21 cellular contexts compared by ENCODE assay signal in genomic region chr2:191174539-191174938, GRCh38.
"Had no signal": no experiment of that assay in that cellular context is flagged by ENCODE, and none has a peak within 500 bp of the region (broad histone marks: within the 10 kb centered on the region; RNA-seq: fewer than 3 reads in every experiment).

No MANE protein-coding gene starts in this region.

- H3K9me3 Mint-ChIP-seq: activated CD4-positive, alpha-beta T cell treated with anti-CD3 and anti-CD28 coated beads, Interleukin-2, amount 10 ng/mL, durations not matched to agents 7 days and 5 days; activated naive CD8-positive, alpha-beta T cell treated with anti-CD3 and anti-CD28 coated beads for 36 hours; activated T-helper 17 cell treated with anti-CD3 and anti-CD28 coated beads, Interleukin-2, amount 50 U/mL, for 72 hours; endodermal cell; naive thymus-derived CD4-positive, alpha-beta T cell had no signal

- H3K36me3 ChIP-seq: colonic mucosa, heart left ventricle, neutrophil, pancreas, stomach, suprapubic skin, tibial nerve had no signal

- H3K27me3 Mint-ChIP-seq: activated CD4-positive, alpha-beta T cell treated with anti-CD3 and anti-CD28 coated beads, Interleukin-2, amount 10 ng/mL, durations not matched to agents 7 days and 5 days; activated naive CD8-positive, alpha-beta T cell treated with anti-CD3 and anti-CD28 coated beads for 36 hours; activated T-helper 17 cell treated with anti-CD3 and anti-CD28 coated beads, Interleukin-2, amount 50 U/mL, for 72 hours had no signal

- H3K27ac ChIP-seq: colonic mucosa, dorsolateral prefrontal cortex, heart left ventricle, neutrophil, pancreas, stomach, suprapubic skin had no signal

- DNase-seq: activated CD4-positive, alpha-beta T cell treated with anti-CD3 and anti-CD28 coated beads, Interleukin-2, amount 10 ng/mL, durations not matched to agents 7 days and 5 days; activated CD8-positive, alpha-beta T cell treated with anti-CD3 and anti-CD28 coated beads, Interleukin-2, amount 10 ng/mL, durations not matched to agents 7 days and 5 days; activated naive CD8-positive, alpha-beta T cell treated with anti-CD3 and anti-CD28 coated beads for 36 hours; activated T-cell treated with anti-CD3 and anti-CD28 coated beads, Interleukin-2, amount 50 U/mL, for 1 hour; amniotic stem cell; colonic mucosa; dorsolateral prefrontal cortex; endodermal cell; heart left ventricle; left colon; naive thymus-derived CD4-positive, alpha-beta T cell; pancreas; right cardiac atrium; stimulated activated CD4-positive, alpha-beta T cell treated with anti-CD3 and anti-CD28 coated beads, Interleukin-1b, Interleukin-23, amount 100 ng/mL, for 48 hours; stomach had no signal

- H3K9me3 ChIP-seq: colonic mucosa, heart left ventricle, neutrophil, pancreas, stomach, suprapubic skin, tibial nerve had no signal

- H3K27ac Mint-ChIP-seq: activated CD4-positive, alpha-beta T cell treated with anti-CD3 and anti-CD28 coated beads, Interleukin-2, amount 10 ng/mL, durations not matched to agents 7 days and 5 days; activated CD8-positive, alpha-beta T cell treated with anti-CD3 and anti-CD28 coated beads, Interleukin-2, amount 10 ng/mL, durations not matched to agents 7 days and 5 days; activated T-helper 17 cell treated with anti-CD3 and anti-CD28 coated beads, Interleukin-2, amount 50 U/mL, for 72 hours; endodermal cell had no signal

- H3K36me3 Mint-ChIP-seq: activated naive CD8-positive, alpha-beta T cell treated with anti-CD3 and anti-CD28 coated beads for 36 hours; naive thymus-derived CD4-positive, alpha-beta T cell had no signal

- H3K4me3 ChIP-seq: colonic mucosa, dorsolateral prefrontal cortex, heart left ventricle, pancreas, stomach, suprapubic skin, tibial nerve had no signal

- FAIRE-seq: bronchial epithelial cell, islet of Langerhans, pancreas had no signal

- ATAC-seq: activated CD8-positive, alpha-beta T cell treated with anti-CD3 and anti-CD28 coated beads, Interleukin-2, amount 10 ng/mL, durations not matched to agents 7 days and 5 days; activated T-helper 17 cell treated with anti-CD3 and anti-CD28 coated beads, Interleukin-2, amount 50 U/mL, for 72 hours; heart left ventricle; left colon; naive thymus-derived CD4-positive, alpha-beta T cell; pancreas; right cardiac atrium had no signal

- H3K27me3 ChIP-seq: colonic mucosa, heart left ventricle, neutrophil, pancreas, stomach, suprapubic skin, tibial nerve had no signal

- H3K4me3 Mint-ChIP-seq: activated CD4-positive, alpha-beta T cell treated with anti-CD3 and anti-CD28 coated beads, Interleukin-2, amount 10 ng/mL, durations not matched to agents 7 days and 5 days; activated CD8-positive, alpha-beta T cell treated with anti-CD3 and anti-CD28 coated beads, Interleukin-2, amount 10 ng/mL, durations not matched to agents 7 days and 5 days; activated naive CD8-positive, alpha-beta T cell treated with anti-CD3 and anti-CD28 coated beads for 36 hours; activated T-helper 17 cell treated with anti-CD3 and anti-CD28 coated beads, Interleukin-2, amount 50 U/mL, for 72 hours; endodermal cell; naive thymus-derived CD4-positive, alpha-beta T cell had no signal
